In genomic region chr16:20941635-20941926, GRCh38 we compare ENCODE assay signal across 1 cellular context.
TF ChIP-seq lines count a peak whose summit lies in the region.

No MANE protein-coding gene starts in this region.

TF ChIP-seq in GM12878, 131 proteins besides CTCF, POLR2A, EP300 and RAD21:
- no peak for TF ChIP-seq ZBTB33 (IDR thresholded peaks at IDR 0.05)
- no peak for TF ChIP-seq FOXK2 (IDR thresholded peaks at IDR 0.05)
- TF ChIP-seq, protein P1, sequence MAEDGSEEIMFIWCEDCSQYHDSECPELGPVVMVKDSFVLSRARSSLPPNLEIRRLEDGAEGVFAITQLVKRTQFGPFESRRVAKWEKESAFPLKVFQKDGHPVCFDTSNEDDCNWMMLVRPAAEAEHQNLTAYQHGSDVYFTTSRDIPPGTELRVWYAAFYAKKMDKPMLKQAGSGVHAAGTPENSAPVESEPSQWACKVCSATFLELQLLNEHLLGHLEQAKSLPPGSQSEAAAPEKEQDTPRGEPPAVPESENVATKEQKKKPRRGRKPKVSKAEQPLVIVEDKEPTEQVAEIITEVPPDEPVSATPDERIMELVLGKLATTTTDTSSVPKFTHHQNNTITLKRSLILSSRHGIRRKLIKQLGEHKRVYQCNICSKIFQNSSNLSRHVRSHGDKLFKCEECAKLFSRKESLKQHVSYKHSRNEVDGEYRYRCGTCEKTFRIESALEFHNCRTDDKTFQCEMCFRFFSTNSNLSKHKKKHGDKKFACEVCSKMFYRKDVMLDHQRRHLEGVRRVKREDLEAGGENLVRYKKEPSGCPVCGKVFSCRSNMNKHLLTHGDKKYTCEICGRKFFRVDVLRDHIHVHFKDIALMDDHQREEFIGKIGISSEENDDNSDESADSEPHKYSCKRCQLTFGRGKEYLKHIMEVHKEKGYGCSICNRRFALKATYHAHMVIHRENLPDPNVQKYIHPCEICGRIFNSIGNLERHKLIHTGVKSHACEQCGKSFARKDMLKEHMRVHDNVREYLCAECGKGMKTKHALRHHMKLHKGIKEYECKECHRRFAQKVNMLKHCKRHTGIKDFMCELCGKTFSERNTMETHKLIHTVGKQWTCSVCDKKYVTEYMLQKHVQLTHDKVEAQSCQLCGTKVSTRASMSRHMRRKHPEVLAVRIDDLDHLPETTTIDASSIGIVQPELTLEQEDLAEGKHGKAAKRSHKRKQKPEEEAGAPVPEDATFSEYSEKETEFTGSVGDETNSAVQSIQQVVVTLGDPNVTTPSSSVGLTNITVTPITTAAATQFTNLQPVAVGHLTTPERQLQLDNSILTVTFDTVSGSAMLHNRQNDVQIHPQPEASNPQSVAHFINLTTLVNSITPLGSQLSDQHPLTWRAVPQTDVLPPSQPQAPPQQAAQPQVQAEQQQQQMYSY (CRISPR knock-in tag; IDR thresholded peaks at IDR 0.05), result no peak
- no peak for TF ChIP-seq POLR2AphosphoS2 (IDR thresholded peaks at IDR 0.05; ENCODE audit: low read depth, low read length)
- TF ChIP-seq REST (IDR thresholded peaks at IDR 0.05; ENCODE audit: low read depth, low read length), result no peak
- TF ChIP-seq, protein P2, sequence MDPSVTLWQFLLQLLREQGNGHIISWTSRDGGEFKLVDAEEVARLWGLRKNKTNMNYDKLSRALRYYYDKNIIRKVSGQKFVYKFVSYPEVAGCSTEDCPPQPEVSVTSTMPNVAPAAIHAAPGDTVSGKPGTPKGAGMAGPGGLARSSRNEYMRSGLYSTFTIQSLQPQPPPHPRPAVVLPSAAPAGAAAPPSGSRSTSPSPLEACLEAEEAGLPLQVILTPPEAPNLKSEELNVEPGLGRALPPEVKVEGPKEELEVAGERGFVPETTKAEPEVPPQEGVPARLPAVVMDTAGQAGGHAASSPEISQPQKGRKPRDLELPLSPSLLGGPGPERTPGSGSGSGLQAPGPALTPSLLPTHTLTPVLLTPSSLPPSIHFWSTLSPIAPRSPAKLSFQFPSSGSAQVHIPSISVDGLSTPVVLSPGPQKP (IDR thresholded peaks at IDR 0.05; ENCODE audit: low read depth, low read length), result no peak
- no peak for TF ChIP-seq NFYA (IDR thresholded peaks at IDR 0.05; ENCODE audit: borderline replicate concordance, low read depth, low read length)
- no peak for TF ChIP-seq EGR1 (IDR thresholded peaks at IDR 0.05; ENCODE audit: borderline replicate concordance in 1 of 2, low read depth in 2 of 2, low read length in 2 of 2)
- no peak for TF ChIP-seq RB1 (IDR thresholded peaks at IDR 0.05; ENCODE audit: borderline replicate concordance)
- TF ChIP-seq IKZF1 (conservative IDR thresholded peaks at IDR 0.05), result no peak
- TF ChIP-seq CUX1 (IDR thresholded peaks at IDR 0.05; ENCODE audit: insufficient replicate concordance, low read depth, low read length), result no peak
- TF ChIP-seq SMARCA5 (IDR thresholded peaks at IDR 0.05), result no peak
- no peak for TF ChIP-seq YY1 (IDR thresholded peaks at IDR 0.05; ENCODE audit: low read depth, low read length)
TF ChIP-seq in GM12878: peak in this region for 0.
